ENCODE assay signal across 18 cellular contexts in genomic region chr3:87069963-87070362, GRCh38.
A peak's percentile ranks its signal among the peaks of the same experiment; 100 is the strongest.
DNase-seq lines count a peak whose midpoint lies in the region; ATAC-seq and TF ChIP-seq lines count a peak whose summit lies in the region.
"Had no signal": no experiment of that assay in that cellular context is flagged by ENCODE, and none has a peak within 500 bp of the region (broad histone marks: within the 10 kb centered on the region; RNA-seq: fewer than 3 reads in every experiment).

No MANE protein-coding gene starts in this region.

- no peaks in the 10 kb centered on the region for H3K9me3 Mint-ChIP-seq in activated naive CD4-positive, alpha-beta T cell treated with anti-CD3 and anti-CD28 coated beads for 36 hours
- no peaks in the 10 kb centered on the region for H3K9me3 Mint-ChIP-seq in activated CD8-positive, alpha-beta memory T cell treated with anti-CD3 and anti-CD28 coated beads, Interleukin-2, amount 10 ng/mL, durations not matched to agents 7 days and 5 days (ENCODE audit: low read depth)

- H3K4me1 Mint-ChIP-seq in activated naive CD4-positive, alpha-beta T cell treated with anti-CD3 and anti-CD28 coated beads for 36 hours (ENCODE audit: low read depth) = no peaks in the 10 kb centered on the region
- H3K4me1 Mint-ChIP-seq in activated CD8-positive, alpha-beta memory T cell treated with anti-CD3 and anti-CD28 coated beads, Interleukin-2, amount 10 ng/mL, durations not matched to agents 7 days and 5 days = no peaks in the 10 kb centered on the region

- DNase-seq in A673 (ENCODE audit: low spot score) (peak; percentile 31), LoVo (ENCODE audit: low spot score) (peak; percentile 64), amniotic epithelial cell (ENCODE audit: low read depth) (peak; percentile 72), left kidney (ENCODE audit: low read depth, low spot score) (peak; percentile 4), COLO829 (ENCODE audit: low spot score) (no peak), NCI-H1694 treated with DMSO at 0.1 percent for 48 hours (lab: John Stamatoyannopoulos, UW) (no peak)
- no peak for DNase-seq in activated naive CD4-positive, alpha-beta T cell treated with anti-CD3 and anti-CD28 coated beads for 36 hours
- no peak for DNase-seq in activated CD8-positive, alpha-beta memory T cell treated with anti-CD3 and anti-CD28 coated beads, Interleukin-2, amount 10 ng/mL, durations not matched to agents 7 days and 5 days
- DNase-seq: 8988T, C1 segment of cervical spinal cord, DMS153, NCI-H2029, NCI-H2171 treated with DMSO at 0.1 percent for 48 hours, NCI-H510A, SHP77 treated with DMSO at 0.1 percent for 48 hours had no signal

- H3K4me1 ChIP-seq in A673 (ENCODE audit: insufficient read depth, low read length, poor library complexity, severe bottlenecking) = peaks cover 12% of the 10 kb centered on the region

- no peaks in the 10 kb centered on the region for H3K36me3 Mint-ChIP-seq in activated naive CD4-positive, alpha-beta T cell treated with anti-CD3 and anti-CD28 coated beads for 36 hours (ENCODE audit: low read depth)
- no peaks in the 10 kb centered on the region for H3K36me3 Mint-ChIP-seq in activated CD8-positive, alpha-beta memory T cell treated with anti-CD3 and anti-CD28 coated beads, Interleukin-2, amount 10 ng/mL, durations not matched to agents 7 days and 5 days

- intact Hi-C loops in A673 (cut with micrococcal nuclease; ENCODE audit: unreplicated experiment) = no loop called here
- intact Hi-C loops in activated naive CD4-positive, alpha-beta T cell treated with anti-CD3 and anti-CD28 coated beads for 36 hours (cut with micrococcal nuclease) = no loop called here

- H3K9me3 ChIP-seq in A673 (ENCODE audit: low read depth, low read length, poor library complexity, severe bottlenecking) = no peaks in the 10 kb centered on the region

- CTCF ChIA-PET in A673 (lab: Charles Lee) = no interaction called here
- CTCF ChIA-PET in activated naive CD4-positive, alpha-beta T cell treated with anti-CD3 and anti-CD28 coated beads for 36 hours (lab: Charles Lee) = no interaction called here
- CTCF ChIA-PET in activated CD8-positive, alpha-beta memory T cell treated with anti-CD3 and anti-CD28 coated beads, Interleukin-2, amount 10 ng/mL, durations not matched to agents 7 days and 5 days (lab: Charles Lee) = no interaction called here

- no peak overlapping the region for H3K27ac Mint-ChIP-seq in activated naive CD4-positive, alpha-beta T cell treated with anti-CD3 and anti-CD28 coated beads for 36 hours
- no peak overlapping the region for H3K27ac Mint-ChIP-seq in activated CD8-positive, alpha-beta memory T cell treated with anti-CD3 and anti-CD28 coated beads, Interleukin-2, amount 10 ng/mL, durations not matched to agents 7 days and 5 days

- no peak for TF ChIP-seq CTCF in A673 (conservative IDR thresholded peaks at IDR 0.05; ENCODE audit: low read depth, low read length)

- H3K27me3 ChIP-seq in A673 (replicated peaks; ENCODE audit: insufficient read depth, low read depth, low read length, poor library complexity) = no peaks in the 10 kb centered on the region

- H3K4me3 Mint-ChIP-seq in activated naive CD4-positive, alpha-beta T cell treated with anti-CD3 and anti-CD28 coated beads for 36 hours = no peak overlapping the region
- no peak overlapping the region for H3K4me3 Mint-ChIP-seq in activated CD8-positive, alpha-beta memory T cell treated with anti-CD3 and anti-CD28 coated beads, Interleukin-2, amount 10 ng/mL, durations not matched to agents 7 days and 5 days

- POLR2A ChIA-PET in A673 (lab: Charles Lee; ENCODE audit: low non-redundant PET) = no interaction called here

- no peak for ATAC-seq in activated CD8-positive, alpha-beta memory T cell treated with anti-CD3 and anti-CD28 coated beads, Interleukin-2, amount 10 ng/mL, durations not matched to agents 7 days and 5 days
- ATAC-seq: HCT116, Panc1 had no signal

- H3K27ac ChIP-seq in A673 (ENCODE audit: low read depth, low read length, poor library complexity, severe bottlenecking) = no peak overlapping the region
- H3K27ac ChIP-seq: KMS-11 had no signal

- H3K27me3 Mint-ChIP-seq in activated naive CD4-positive, alpha-beta T cell treated with anti-CD3 and anti-CD28 coated beads for 36 hours (ENCODE audit: low read depth) = no peaks in the 10 kb centered on the region
- no peaks in the 10 kb centered on the region for H3K27me3 Mint-ChIP-seq in activated CD8-positive, alpha-beta memory T cell treated with anti-CD3 and anti-CD28 coated beads, Interleukin-2, amount 10 ng/mL, durations not matched to agents 7 days and 5 days

- no peak overlapping the region for H3K4me3 ChIP-seq in A673 (ENCODE audit: low read depth, low read length, poor library complexity, severe bottlenecking)

- H3K36me3 ChIP-seq in A673 (ENCODE audit: insufficient read depth, low read length, poor library complexity, severe bottlenecking) = no peaks in the 10 kb centered on the region

- no TSS peak for BruUV-seq in A673 (replicated peaks; lab: Mats Ljungman, UMichigan)

Comparison
In these comparisons a context has a peak if more than half of its experiments do, and no peak if none do; other contexts are left out.
1. DNase-seq: peak in A673 (single experiment), LoVo (single experiment), amniotic epithelial cell (single experiment) and left kidney (single experiment); none in COLO829 (single experiment), activated naive CD4-positive, alpha-beta T cell treated with anti-CD3 and anti-CD28 coated beads for 36 hours (single experiment), activated CD8-positive, alpha-beta memory T cell treated with anti-CD3 and anti-CD28 coated beads, Interleukin-2, amount 10 ng/mL, durations not matched to agents 7 days and 5 days (single experiment) and NCI-H1694 treated with DMSO at 0.1 percent for 48 hours (single experiment).